26 cellular contexts compared by ENCODE assay signal in genomic region chr1:220031290-220031689, GRCh38. TPM values are rescaled to one million over a fixed set of nuclear protein-coding genes. Genes with fewer than 3 reads are reported as not detected.
DNase-seq lines count a peak whose midpoint lies in the region; ATAC-seq and TF ChIP-seq lines count a peak whose summit lies in the region.
"Had no signal": no experiment of that assay in that cellular context is flagged by ENCODE, and none has a peak within 500 bp of the region (broad histone marks: within the 10 kb centered on the region; RNA-seq: fewer than 3 reads in every experiment).

No MANE protein-coding gene starts in this region.

- H4K91ac ChIP-seq in mesenchymal stem cell (ENCODE audit: low read length): no peak overlapping the region

- CTCF ChIA-PET in activated CD4-positive, alpha-beta memory T cell treated with anti-CD3 and anti-CD28 coated beads for 36 hours (lab: Charles Lee): no interaction called here
- CTCF ChIA-PET in activated CD4-positive, alpha-beta memory T cell treated with anti-CD3 and anti-CD28 coated beads, Interleukin-2, amount 10 ng/mL, durations not matched to agents 7 days and 5 days (lab: Charles Lee): no interaction called here
- CTCF ChIA-PET in HCT116 (lab: Charles Lee): no interaction called here

- H2AK5ac ChIP-seq in mesenchymal stem cell (ENCODE audit: low read length, severe bottlenecking): no peak overlapping the region

- H3K4me3 ChIP-seq in HCT116 (replicated peaks in 1 of 2; ENCODE audit: low read depth in 1 of 2, low read length in 2 of 2) (no peak overlapping the region), GM23248 (no peak overlapping the region), mesenchymal stem cell (ENCODE audit: insufficient read depth in 1 of 2, low read depth in 1 of 2, low read length in 2 of 2) (no peak overlapping the region)
- H3K4me3 ChIP-seq: coronary artery, left ventricle myocardium inferior, sigmoid colon, SJCRH30, testis had no signal

- H3K36me3 ChIP-seq in HCT116 (ENCODE audit: control insufficient read depth in 1 of 2, insufficient read depth in 2 of 2, low read length in 2 of 2): peaks cover 33 to 47% of the 10 kb centered on the region in 2 experiments; a peak in 3 of 4 replicates
- peaks cover 80% of the 10 kb centered on the region for H3K36me3 ChIP-seq in GM23248 (ENCODE audit: low read depth)
- H3K36me3 ChIP-seq in mesenchymal stem cell (ENCODE audit: control insufficient read depth in 1 of 2, insufficient read depth in 2 of 2, low read depth in 1 of 2, low read length in 2 of 2): peaks cover 7 to 72% of the 10 kb centered on the region in 2 experiments

- no peak overlapping the region for H2BK120ac ChIP-seq in mesenchymal stem cell (ENCODE audit: low read depth, low read length)

- no peaks in the 10 kb centered on the region for H3K9me3 ChIP-seq in HCT116 (ENCODE audit: control insufficient read depth in 1 of 2, insufficient read depth in 1 of 2, low read depth in 1 of 2, low read length in 2 of 2)
- no peaks in the 10 kb centered on the region for H3K9me3 ChIP-seq in GM23248 (ENCODE audit: low read depth)
- H3K9me3 ChIP-seq in mesenchymal stem cell (ENCODE audit: control insufficient read depth, low read length): no peaks in the 10 kb centered on the region
- H3K9me3 ChIP-seq: left ventricle myocardium inferior, sigmoid colon, SJCRH30, testis had no signal

- no peak overlapping the region for H3K4me3 Mint-ChIP-seq in activated CD4-positive, alpha-beta memory T cell treated with anti-CD3 and anti-CD28 coated beads for 36 hours
- H3K4me3 Mint-ChIP-seq in activated CD4-positive, alpha-beta memory T cell treated with anti-CD3 and anti-CD28 coated beads, Interleukin-2, amount 10 ng/mL, durations not matched to agents 7 days and 5 days: no peak overlapping the region
- H3K4me3 Mint-ChIP-seq in T-helper 1 cell treated with Interleukin-12 subunit alpha and Interleukin-12 subunit beta and Interleukin-4 antibody, amounts not matched to agents 30 μg/mL and 1 μg/mL, for 36 hours: no peak overlapping the region
- H3K4me3 Mint-ChIP-seq in neural crest cell: no peak overlapping the region
- H3K4me3 Mint-ChIP-seq: activated B cell treated with CpG ODN at 0.5 μM for 24 hours; activated naive CD4-positive, alpha-beta T cell treated with anti-CD3 and anti-CD28 coated beads, Interleukin-2, amount 10 ng/mL, durations not matched to agents 7 days and 5 days; activated T-cell treated with anti-CD3 and anti-CD28 coated beads, Interleukin-2, amount 50 U/mL, for 4 hours; HFFc6 had no signal

- H3K4me2 ChIP-seq in HCT116 (ENCODE audit: low read length): no peak overlapping the region
- H3K4me2 ChIP-seq in GM23248 (ENCODE audit: unreplicated experiment): no peak overlapping the region
- no peak overlapping the region for H3K4me2 ChIP-seq in mesenchymal stem cell (ENCODE audit: low read length, poor library complexity, severe bottlenecking)

- H3K9ac ChIP-seq in HCT116 (ENCODE audit: low read length): no peak overlapping the region
- H3K9ac ChIP-seq in GM23248: no peak overlapping the region
- no peak overlapping the region for H3K9ac ChIP-seq in mesenchymal stem cell (ENCODE audit: low read length)

- whole genome bisulfite sequencing in GM23248 (ENCODE audit: low coverage in 1 of 2, low lambda C conversion rate in 2 of 2, missing lambda C conversion rate in 2 of 2), 2 experiments: 96 to 97% methylated on average over 2 of the region's 2 CpGs
- 100% methylated on average over 1 of the region's 2 CpGs for WGBS in mesenchymal stem cell

- TF ChIP-seq POLR2A in HCT116 (IDR thresholded peaks at IDR 0.05; ENCODE audit: borderline replicate concordance, extremely low read depth, insufficient read depth, insufficient read length): no peak

- H3K4me1 ChIP-seq in HCT116 (ENCODE audit: control insufficient read depth in 1 of 2, insufficient read depth in 2 of 2, low read length in 2 of 2) (no peaks in the 10 kb centered on the region), GM23248 (ENCODE audit: insufficient read depth) (no peaks in the 10 kb centered on the region), mesenchymal stem cell (ENCODE audit: control insufficient read depth, insufficient read depth, low read depth, low read length) (no peaks in the 10 kb centered on the region)
- H3K4me1 ChIP-seq: left ventricle myocardium inferior, sigmoid colon, SJCRH30, testis had no signal

- no peak overlapping the region for H2BK12ac ChIP-seq in mesenchymal stem cell (ENCODE audit: low read length in 2 of 2)

- BruUV-seq in HCT116 (replicated peaks; lab: Mats Ljungman, UMichigan): TSS peak; percentile 5

- no peak overlapping the region for H3K4ac ChIP-seq in mesenchymal stem cell (ENCODE audit: low read depth in 1 of 2, low read length in 2 of 2)

- intact Hi-C loops in activated CD4-positive, alpha-beta memory T cell treated with anti-CD3 and anti-CD28 coated beads for 36 hours (cut with micrococcal nuclease): no loop called here
- intact Hi-C loops in HCT116 (cut with micrococcal nuclease): no loop called here

- peaks cover 7% of the 10 kb centered on the region for H3K79me1 ChIP-seq in mesenchymal stem cell (replicated peaks; ENCODE audit: low read length, poor library complexity, severe bottlenecking)

- H3K27ac ChIP-seq in HCT116 (ENCODE audit: low read depth, low read length) (no peak overlapping the region), GM23248 (no peak overlapping the region), mesenchymal stem cell (ENCODE audit: low read length, poor library complexity, severe bottlenecking) (no peak overlapping the region)
- H3K27ac ChIP-seq: coronary artery, left ventricle myocardium inferior, sigmoid colon, SJCRH30, testis had no signal

- no peak for DNase-seq in activated CD4-positive, alpha-beta memory T cell treated with anti-CD3 and anti-CD28 coated beads for 36 hours
- DNase-seq in activated CD4-positive, alpha-beta memory T cell treated with anti-CD3 and anti-CD28 coated beads, Interleukin-2, amount 10 ng/mL, durations not matched to agents 7 days and 5 days: no peak
- DNase-seq in HCT116 (ENCODE audit: low read depth, low spot score) (no peak), neural crest cell (ENCODE audit: low read depth, low spot score) (no peak), GM23248 (no peak), mesenchymal stem cell (no peak)
- DNase-seq: activated B cell treated with CpG ODN at 0.5 μM for 24 hours; activated naive CD4-positive, alpha-beta T cell treated with anti-CD3 and anti-CD28 coated beads, Interleukin-2, amount 10 ng/mL, durations not matched to agents 7 days and 5 days; activated T-cell treated with anti-CD3 and anti-CD28 coated beads, Interleukin-2, amount 50 U/mL, for 4 hours; Calu3; DND-41; effector memory CD4-positive, alpha-beta T cell; HFFc6; left ventricle myocardium inferior; NCI-H1105; NCI-H1930; NCI-H526 treated with DMSO at 0.1 percent for 48 hours; sigmoid colon; SJCRH30; stimulated activated CD4-positive, alpha-beta T cell treated with anti-CD3 and anti-CD28 coated beads, Interleukin-4, amount 100 ng/mL, for 4 hours; stimulated activated naive CD4-positive, alpha-beta T cell; testis had no signal

- peaks cover 13% of the 10 kb centered on the region for H3K4me1 Mint-ChIP-seq in activated CD4-positive, alpha-beta memory T cell treated with anti-CD3 and anti-CD28 coated beads for 36 hours (ENCODE audit: low read depth)
- H3K4me1 Mint-ChIP-seq in activated CD4-positive, alpha-beta memory T cell treated with anti-CD3 and anti-CD28 coated beads, Interleukin-2, amount 10 ng/mL, durations not matched to agents 7 days and 5 days: peaks cover 20% of the 10 kb centered on the region
- peaks cover 15% of the 10 kb centered on the region for H3K4me1 Mint-ChIP-seq in T-helper 1 cell treated with Interleukin-12 subunit alpha and Interleukin-12 subunit beta and Interleukin-4 antibody, amounts not matched to agents 30 μg/mL and 1 μg/mL, for 36 hours (ENCODE audit: low read depth)
- no peaks in the 10 kb centered on the region for H3K4me1 Mint-ChIP-seq in neural crest cell

- POLR2A ChIA-PET in activated CD4-positive, alpha-beta memory T cell treated with anti-CD3 and anti-CD28 coated beads for 36 hours (lab: Charles Lee): no interaction called here
- POLR2A ChIA-PET in activated CD4-positive, alpha-beta memory T cell treated with anti-CD3 and anti-CD28 coated beads, Interleukin-2, amount 10 ng/mL, durations not matched to agents 7 days and 5 days (lab: Charles Lee): no interaction called here
- POLR2A ChIA-PET in HCT116 (lab: Charles Lee): no interaction called here

- H3K27ac Mint-ChIP-seq in activated CD4-positive, alpha-beta memory T cell treated with anti-CD3 and anti-CD28 coated beads for 36 hours: peak overlapping the region; percentile 50
- no peak overlapping the region for H3K27ac Mint-ChIP-seq in activated CD4-positive, alpha-beta memory T cell treated with anti-CD3 and anti-CD28 coated beads, Interleukin-2, amount 10 ng/mL, durations not matched to agents 7 days and 5 days
- peak overlapping the region; percentile 70 for H3K27ac Mint-ChIP-seq in T-helper 1 cell treated with Interleukin-12 subunit alpha and Interleukin-12 subunit beta and Interleukin-4 antibody, amounts not matched to agents 30 μg/mL and 1 μg/mL, for 36 hours
- peak overlapping the region; percentile 88 for H3K27ac Mint-ChIP-seq in neural crest cell (ENCODE audit: unreplicated experiment)
- H3K27ac Mint-ChIP-seq: activated B cell treated with CpG ODN at 0.5 μM for 24 hours; activated naive CD4-positive, alpha-beta T cell treated with anti-CD3 and anti-CD28 coated beads, Interleukin-2, amount 10 ng/mL, durations not matched to agents 7 days and 5 days; HFFc6; progenitor cell of endocrine pancreas had no signal

- H4K20me1 ChIP-seq in HCT116 (ENCODE audit: insufficient read depth): no peaks in the 10 kb centered on the region
- peaks cover 15% of the 10 kb centered on the region; the same call in 1 of the 2 replicates for H4K20me1 ChIP-seq in GM23248 (ENCODE audit: insufficient read depth)

- no peak overlapping the region for H2BK5ac ChIP-seq in mesenchymal stem cell (ENCODE audit: low read depth, low read length, poor library complexity, severe bottlenecking)

- no peak for TF ChIP-seq RAD21 in HCT116 (IDR thresholded peaks at IDR 0.05; ENCODE audit: low read depth)

- H3K36me3 Mint-ChIP-seq in activated CD4-positive, alpha-beta memory T cell treated with anti-CD3 and anti-CD28 coated beads for 36 hours: peaks cover 42% of the 10 kb centered on the region
- peaks cover 57% of the 10 kb centered on the region for H3K36me3 Mint-ChIP-seq in activated CD4-positive, alpha-beta memory T cell treated with anti-CD3 and anti-CD28 coated beads, Interleukin-2, amount 10 ng/mL, durations not matched to agents 7 days and 5 days (ENCODE audit: low read depth)
- peaks cover 30% of the 10 kb centered on the region for H3K36me3 Mint-ChIP-seq in T-helper 1 cell treated with Interleukin-12 subunit alpha and Interleukin-12 subunit beta and Interleukin-4 antibody, amounts not matched to agents 30 μg/mL and 1 μg/mL, for 36 hours (ENCODE audit: low read depth)
- peaks cover 17% of the 10 kb centered on the region for H3K36me3 Mint-ChIP-seq in neural crest cell (ENCODE audit: low read depth)

- H2BK15ac ChIP-seq in mesenchymal stem cell (ENCODE audit: low read depth, poor library complexity, severe bottlenecking): no peak overlapping the region

- no peak overlapping the region for H4K8ac ChIP-seq in mesenchymal stem cell (ENCODE audit: low read length)

- no peaks in the 10 kb centered on the region for H3K9me3 Mint-ChIP-seq in activated CD4-positive, alpha-beta memory T cell treated with anti-CD3 and anti-CD28 coated beads for 36 hours
- no peaks in the 10 kb centered on the region for H3K9me3 Mint-ChIP-seq in activated CD4-positive, alpha-beta memory T cell treated with anti-CD3 and anti-CD28 coated beads, Interleukin-2, amount 10 ng/mL, durations not matched to agents 7 days and 5 days
- H3K9me3 Mint-ChIP-seq in T-helper 1 cell treated with Interleukin-12 subunit alpha and Interleukin-12 subunit beta and Interleukin-4 antibody, amounts not matched to agents 30 μg/mL and 1 μg/mL, for 36 hours: no peaks in the 10 kb centered on the region
- no peaks in the 10 kb centered on the region for H3K9me3 Mint-ChIP-seq in neural crest cell
- H3K9me3 Mint-ChIP-seq: activated B cell treated with CpG ODN at 0.5 μM for 24 hours; activated naive CD4-positive, alpha-beta T cell treated with anti-CD3 and anti-CD28 coated beads, Interleukin-2, amount 10 ng/mL, durations not matched to agents 7 days and 5 days; activated T-cell treated with anti-CD3 and anti-CD28 coated beads, Interleukin-2, amount 50 U/mL, for 4 hours; HFFc6 had no signal

- in situ Hi-C loops in GM23248 (cut with MboI): no loop called here

- peaks cover 41% of the 10 kb centered on the region for H3K79me2 ChIP-seq in HCT116 (ENCODE audit: insufficient read depth, low read length)
- H3K79me2 ChIP-seq in GM23248 (ENCODE audit: insufficient read depth): peaks cover 81% of the 10 kb centered on the region

- TF ChIP-seq CTCF in HCT116 (IDR thresholded peaks at IDR 0.05 in 2 of 3, conservative IDR thresholded peaks at IDR 0.05 in 1 of 3; ENCODE audit: borderline replicate concordance in 1 of 3, insufficient read depth in 1 of 3, low read depth in 2 of 3, low read length in 2 of 3) (no peak), neural crest cell (conservative IDR thresholded peaks at IDR 0.05) (no peak)

- H3K27me3 ChIP-seq in HCT116 (ENCODE audit: insufficient read depth, low read length) (no peaks in the 10 kb centered on the region), GM23248 (replicated peaks; ENCODE audit: insufficient read depth) (no peaks in the 10 kb centered on the region), mesenchymal stem cell (ENCODE audit: control insufficient read depth in 1 of 2, insufficient read depth in 1 of 2, low read length in 2 of 2) (no peaks in the 10 kb centered on the region)
- H3K27me3 ChIP-seq: sigmoid colon, SJCRH30, testis had no signal

- no peak overlapping the region for H3K18ac ChIP-seq in mesenchymal stem cell (ENCODE audit: low read depth in 1 of 2, low read length in 2 of 2)

- RAD21 ChIA-PET in HCT116 (lab: Charles Lee; ENCODE audit: low non-redundant PET in 1 of 2, low total read pairs in 2 of 2, uncharacterized antibody in 2 of 2, unreplicated experiment in 2 of 2): no interaction called here

- no peak overlapping the region for H3K23ac ChIP-seq in mesenchymal stem cell (ENCODE audit: low read length in 2 of 2)

- H3K14ac ChIP-seq in mesenchymal stem cell (ENCODE audit: low read length in 2 of 2): no peak overlapping the region

- H3F3A ChIP-seq in GM23248 (ENCODE audit: insufficient read depth): peaks cover 12% of the 10 kb centered on the region; the same call in 1 of the 2 replicates

- H3K27me3 Mint-ChIP-seq in activated CD4-positive, alpha-beta memory T cell treated with anti-CD3 and anti-CD28 coated beads for 36 hours: no peaks in the 10 kb centered on the region
- no peaks in the 10 kb centered on the region for H3K27me3 Mint-ChIP-seq in activated CD4-positive, alpha-beta memory T cell treated with anti-CD3 and anti-CD28 coated beads, Interleukin-2, amount 10 ng/mL, durations not matched to agents 7 days and 5 days
- H3K27me3 Mint-ChIP-seq in T-helper 1 cell treated with Interleukin-12 subunit alpha and Interleukin-12 subunit beta and Interleukin-4 antibody, amounts not matched to agents 30 μg/mL and 1 μg/mL, for 36 hours (ENCODE audit: low read depth): no peaks in the 10 kb centered on the region
- H3K27me3 Mint-ChIP-seq in neural crest cell (ENCODE audit: low read depth): no peaks in the 10 kb centered on the region
- H3K27me3 Mint-ChIP-seq: activated B cell treated with CpG ODN at 0.5 μM for 24 hours; activated naive CD4-positive, alpha-beta T cell treated with anti-CD3 and anti-CD28 coated beads, Interleukin-2, amount 10 ng/mL, durations not matched to agents 7 days and 5 days; progenitor cell of endocrine pancreas had no signal

- H2AFZ ChIP-seq in HCT116 (ENCODE audit: low read depth, low read length, poor library complexity, severe bottlenecking) (no peak overlapping the region), GM23248 (no peak overlapping the region), mesenchymal stem cell (ENCODE audit: low read depth, low read length) (no peak overlapping the region)

- H3K9me2 ChIP-seq in HCT116 (ENCODE audit: insufficient read depth) (no peaks in the 10 kb centered on the region), GM23248 (ENCODE audit: insufficient read depth) (no peaks in the 10 kb centered on the region)

- ATAC-seq in HCT116: no peak
- no peak for ATAC-seq in GM19395 (IDR thresholded peaks at IDR 0.05; ENCODE audit: unreplicated experiment)
- ATAC-seq: activated T-cell treated with anti-CD3 and anti-CD28 coated beads, Interleukin-2, amount 50 U/mL, for 4 hours had no signal

RNA-seq across cellular contexts. Expression of gene EPRS1, which starts 15.0 kb away (rescaled TPM):
- 100 to 1,000 TPM; 191 to 198 TPM for total RNA-seq in activated CD4-positive, alpha-beta memory T cell treated with anti-CD3 and anti-CD28 coated beads for 36 hours
- 100 to 1,000 TPM; 117 to 123 TPM for total RNA-seq in activated CD4-positive, alpha-beta memory T cell treated with anti-CD3 and anti-CD28 coated beads, Interleukin-2, amount 10 ng/mL, durations not matched to agents 7 days and 5 days
- total RNA-seq in HCT116 (2021; ENCODE audit: unreplicated experiment): 188 TPM
- 121 and 139 TPM in 2 replicates for polyA plus RNA-seq in HCT116 (2012)
- total RNA-seq in neural crest cell: 98.7 TPM in 2 replicates
- 141 and 151 TPM in 2 replicates for total RNA-seq in GM23248 (2014; rRNA removed; shearing (Covaris generic))
- polyA plus RNA-seq in GM23248 (2016; fragmentation: Nextera tagmentation; extraction: Ambion mirVana): 167 and 169 TPM in 2 replicates
- polyA plus RNA-seq in mesenchymal stem cell (2013, experiment 1 of 2): 68.3 TPM
- 68.8 TPM for polyA plus RNA-seq in mesenchymal stem cell (2013, experiment 2 of 2)

RNA-seq across cellular contexts. Expression of gene BPNT1, which starts 58.3 kb away (rescaled TPM):
- 10 to 100 TPM; 20.5 to 25.8 TPM for total RNA-seq in activated CD4-positive, alpha-beta memory T cell treated with anti-CD3 and anti-CD28 coated beads for 36 hours
- total RNA-seq in activated CD4-positive, alpha-beta memory T cell treated with anti-CD3 and anti-CD28 coated beads, Interleukin-2, amount 10 ng/mL, durations not matched to agents 7 days and 5 days: 10 to 100 TPM; 19.1 to 20.6 TPM
- total RNA-seq in HCT116 (2021; ENCODE audit: unreplicated experiment) (25.2 TPM), neural crest cell (20.2 and 21.1 TPM in 2 replicates)
- 30.4 and 30.9 TPM in 2 replicates for polyA plus RNA-seq in HCT116 (2012)
- 25.1 and 36.7 TPM in 2 replicates for total RNA-seq in GM23248 (2014; rRNA removed; shearing (Covaris generic))
- polyA plus RNA-seq in GM23248 (2016; fragmentation: Nextera tagmentation; extraction: Ambion mirVana): 12.0 and 12.2 TPM in 2 replicates
- polyA plus RNA-seq in mesenchymal stem cell (2013, experiment 1 of 2): 16.8 TPM
- 17.3 TPM for polyA plus RNA-seq in mesenchymal stem cell (2013, experiment 2 of 2)
